Comparison of ENCODE assay signal across 7 cellular contexts in the genomic region with DNA sequence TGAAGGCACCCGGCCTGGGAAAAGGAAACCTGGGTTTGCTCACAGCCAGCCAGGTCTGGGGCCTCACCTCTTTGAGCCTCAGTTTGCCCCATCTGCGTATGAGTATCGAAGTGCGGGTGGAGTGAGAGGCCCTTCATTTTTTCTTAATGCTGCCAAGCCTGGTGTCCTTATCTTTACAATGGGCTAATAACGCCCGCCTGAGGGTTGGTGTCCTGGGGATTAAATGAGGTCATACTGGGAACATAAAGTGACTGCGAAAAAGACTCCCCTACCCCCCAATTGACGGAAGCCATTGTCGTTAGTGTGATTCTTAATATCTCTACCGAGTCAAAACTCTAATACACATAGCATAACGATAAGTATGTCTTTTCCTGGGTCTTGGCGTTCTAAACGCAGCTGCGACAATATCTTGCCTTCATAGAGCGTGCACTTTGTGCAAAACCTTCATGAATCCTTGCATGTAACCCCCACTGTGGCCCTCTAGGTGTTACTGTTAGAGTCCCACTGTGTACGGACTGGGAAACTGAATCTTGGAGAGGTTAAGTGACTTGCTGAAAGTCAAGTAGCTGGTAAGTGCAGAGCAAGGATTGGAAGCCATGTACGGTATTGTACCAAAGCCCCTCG. TPM values are rescaled to one million over a fixed set of nuclear protein-coding genes. Genes with fewer than 3 reads are reported as not detected.
DNase-seq lines count a peak whose midpoint lies in the region; ATAC-seq, FAIRE-seq and TF ChIP-seq lines count a peak whose summit lies in the region.

No MANE protein-coding gene starts in this region.

- H3K36me3 ChIP-seq in IMR-90 (ENCODE audit: control insufficient read depth, insufficient read depth, low read length): no peaks in the 10 kb centered on the region
- H3K36me3 ChIP-seq in kidney (ENCODE audit: control insufficient read depth in 1 of 2, insufficient read depth in 2 of 2, low read length in 2 of 2): no peaks in the 10 kb centered on the region
- H3K36me3 ChIP-seq in stomach: no peaks in the 10 kb centered on the region

- dilution Hi-C loops in IMR-90 (cut with HindIII; ENCODE audit: low sequenced_read_pairs, unreplicated experiment): no loop called here

- H3K14ac ChIP-seq in IMR-90 (replicated peaks; ENCODE audit: low read depth, low read length): no peak overlapping the region; the same call in 1 of the 2 replicates

- peak overlapping the region; percentile 34 for H2AK9ac ChIP-seq in IMR-90 (replicated peaks; ENCODE audit: low read depth, low read length, poor library complexity)

- WGBS in IMR-90 (ENCODE audit: extremely low coverage in 2 of 2, insufficient read length in 1 of 2), 2 experiments: 62% methylated on average over 7 of the region's 18 CpGs; no CpG with 5 or more reads in 1 of the 2 experiments
- 59 to 67% (median 64%) methylated on average over 17 to 18 of the region's 18 CpGs for WGBS in stomach, 5 donors

- no peak overlapping the region for H2BK5ac ChIP-seq in IMR-90 (ENCODE audit: low read depth, low read length, poor library complexity, severe bottlenecking)

- no peak for TF ChIP-seq EP300 in stomach (IDR thresholded peaks at IDR 0.05)

- no peak for ATAC-seq in IMR-90 (ENCODE audit: low read depth)

- H3K36me3 Mint-ChIP-seq in brain: peaks cover 7% of the 10 kb centered on the region

- H3K27ac Mint-ChIP-seq in brain: peak overlapping the region in 4 of 5 experiments; percentile 17 to 78 (median 72)

- BruUV-seq in IMR-90 (replicated peaks; lab: Mats Ljungman, UMichigan): no TSS peak

- H3K9ac ChIP-seq in IMR-90 (ENCODE audit: low read depth, low read length) (peak overlapping the region; percentile 63; the same call in 1 of the 2 replicates), kidney (ENCODE audit: low read length in 2 of 2) (peak overlapping the region in 1 of 2 donors; percentile 66)

- H2AK5ac ChIP-seq in IMR-90 (ENCODE audit: low read depth, low read length): no peak overlapping the region

- peak overlapping the region; percentile 54 for H3K4me2 ChIP-seq in IMR-90 (ENCODE audit: low read depth, low read length)

- H3K9me3 ChIP-seq in IMR-90 (ENCODE audit: control insufficient read depth, insufficient read depth, low read length) (no peaks in the 10 kb centered on the region), kidney (ENCODE audit: control insufficient read depth in 1 of 2, low read length in 2 of 2) (peaks cover 0 to 7% of the 10 kb centered on the region in 2 donors), stomach (no peaks in the 10 kb centered on the region)

- no peak for TF ChIP-seq POLR2A in IMR-90 (IDR thresholded peaks at IDR 0.05; ENCODE audit: low read depth, low read length)
- TF ChIP-seq POLR2A in stomach (IDR thresholded peaks at IDR 0.05): no peak

- no peak overlapping the region for H4K91ac ChIP-seq in IMR-90 (ENCODE audit: insufficient read depth, low read depth, low read length)

- H4K8ac ChIP-seq in IMR-90 (ENCODE audit: low read depth in 2 of 2, low read length in 2 of 2): peak overlapping the region in 1 of 2 experiments; percentile 13; a peak in 1 of 4 replicates

- CTCF ChIA-PET in IMR-90 (lab: Yijun Ruan, JAX): no interaction called here

- no peak overlapping the region; the same call in 1 of the 2 replicates for H3K23ac ChIP-seq in IMR-90 (ENCODE audit: low read depth, low read length)

- peak overlapping the region; percentile 33; the same call in 1 of the 2 replicates for H3K4ac ChIP-seq in IMR-90 (ENCODE audit: low read depth, low read length)

- peaks cover 6% of the 10 kb centered on the region for H3K27me3 Mint-ChIP-seq in brain

- H3K4me3 ChIP-seq in IMR-90 (ENCODE audit: insufficient read depth, low read depth, low read length) (peak overlapping the region; percentile 57), kidney (ENCODE audit: low read length in 2 of 2) (peak overlapping the region; percentile 37 to 63), stomach (peak overlapping the region; percentile 61 to 84 (median 66))

- H3K79me1 ChIP-seq in IMR-90 (ENCODE audit: low read depth in 1 of 2, low read length in 2 of 2): peaks cover 22 to 32% of the 10 kb centered on the region in 2 experiments

- no peak for FAIRE-seq in kidney (lab: Jason Lieb, UNC)

- no peak for TF ChIP-seq RAD21 in IMR-90 (IDR thresholded peaks at IDR 0.05; ENCODE audit: low read length)

- DNase-seq in IMR-90 (no peak), kidney (no peak), stomach (no peak), NCI-H1105 treated with DMSO at 0.1 percent for 48 hours (lab: John Stamatoyannopoulos, UW) (no peak), OCI-M2 (lab: John Stamatoyannopoulos, UW; ENCODE audit: unreplicated experiment) (no peak)
- DNase-seq in stimulated activated naive CD4-positive, alpha-beta T cell (lab: John Stamatoyannopoulos, UW): no peak

- H3K4me3 Mint-ChIP-seq in brain: peak overlapping the region; percentile 78 to 87 (median 81)

- intact Hi-C loops in IMR-90 (cut with micrococcal nuclease): loop anchor here (2.0 to 5.0 kb wide), 2 partner anchors 273 to 348 kb away; no protein-coding TSS in a partner anchor
- intact Hi-C loops in kidney (cut with DNase I): no loop called here
- intact Hi-C loops in stomach (cut with DNase I; ENCODE audit: low total_unique reads): no loop called here

- peak overlapping the region; percentile 32; the same call in 1 of the 2 replicates for H2BK120ac ChIP-seq in IMR-90 (ENCODE audit: low read depth, low read length)

- H4K5ac ChIP-seq in IMR-90 (ENCODE audit: low read depth, low read length): no peak overlapping the region

- peaks cover 1 to 18% (median 10%) of the 10 kb centered on the region in 5 experiments for H3K9me3 Mint-ChIP-seq in brain

- H2BK20ac ChIP-seq in IMR-90 (ENCODE audit: low read depth, low read length): no peak overlapping the region

- H3K27me3 ChIP-seq in IMR-90 (ENCODE audit: control insufficient read depth, insufficient read depth, low read length) (peaks cover 17% of the 10 kb centered on the region), stomach (no peaks in the 10 kb centered on the region)

- H2AFZ ChIP-seq in IMR-90 (replicated peaks; ENCODE audit: low read length, poor library complexity): peak overlapping the region; percentile 86

- TF ChIP-seq CTCF in IMR-90 (conservative IDR thresholded peaks at IDR 0.05; ENCODE audit: low read depth, low read length): no peak
- TF ChIP-seq CTCF in brain (conservative IDR thresholded peaks at IDR 0.05): no peak
- TF ChIP-seq CTCF in kidney (IDR thresholded peaks at IDR 0.05; ENCODE audit: borderline replicate concordance, extremely low read depth, insufficient read depth): no peak
- no peak for TF ChIP-seq CTCF in stomach (IDR thresholded peaks at IDR 0.05)

- peaks cover 27% of the 10 kb centered on the region for H4K20me1 ChIP-seq in IMR-90 (ENCODE audit: insufficient read depth, low read length)

- peak overlapping the region; percentile 23; the same call in 1 of the 2 replicates for H3K56ac ChIP-seq in IMR-90 (ENCODE audit: extremely low read depth, insufficient read depth, low read length)

- in situ Hi-C loops in IMR-90 (cut with MboI; ENCODE audit: low sequenced_read_pairs): loop anchor here (25.0 kb wide), 1 partner anchor 268 kb away; no protein-coding TSS in a partner anchor

- H3K27ac ChIP-seq in IMR-90 (ENCODE audit: insufficient read depth, low read length) (no peak overlapping the region), kidney (ENCODE audit: low read depth in 2 of 2, low read length in 2 of 2) (peak overlapping the region; percentile 23 to 60), stomach (peak overlapping the region; percentile 76 to 90 (median 84))

- H3K4me1 Mint-ChIP-seq in brain: peaks cover 38% of the 10 kb centered on the region

- H3K18ac ChIP-seq in IMR-90 (ENCODE audit: low read depth, low read length): no peak overlapping the region

- H3K9me1 ChIP-seq in IMR-90 (ENCODE audit: insufficient read depth, low read length): peaks cover 6% of the 10 kb centered on the region; the same call in 1 of the 2 replicates

- peaks cover 10% of the 10 kb centered on the region for H3K4me1 ChIP-seq in IMR-90 (ENCODE audit: control insufficient read depth, insufficient read depth, low read length)
- H3K4me1 ChIP-seq in kidney (ENCODE audit: control insufficient read depth in 1 of 2, insufficient read depth in 1 of 2, low read depth in 1 of 2, low read length in 2 of 2): peaks cover 8 to 11% of the 10 kb centered on the region in 2 donors
- H3K4me1 ChIP-seq in stomach: peaks cover 11 to 35% (median 30%) of the 10 kb centered on the region in 4 donors

- POLR2A ChIA-PET in IMR-90 (lab: Charles Lee; ENCODE audit: unreplicated experiment): no interaction called here

- no peak overlapping the region for H2BK15ac ChIP-seq in IMR-90 (ENCODE audit: low read depth, low read length)

TF ChIP-seq in IMR-90, 13 proteins besides CTCF, POLR2A, EP300 and RAD21:
- TF ChIP-seq MAZ (IDR thresholded peaks at IDR 0.05; ENCODE audit: borderline replicate concordance, low read depth, low read length) (no peak), RCOR1 (IDR thresholded peaks at IDR 0.05; ENCODE audit: insufficient replicate concordance, low read length) (no peak), FOS (IDR thresholded peaks at IDR 0.05; ENCODE audit: low read depth, low read length) (no peak), BHLHE40 (IDR thresholded peaks at IDR 0.05; ENCODE audit: low read depth, low read length) (no peak), CEBPB (IDR thresholded peaks at IDR 0.05; ENCODE audit: low read depth, low read length) (no peak), SMC3 (IDR thresholded peaks at IDR 0.05; ENCODE audit: low read depth, low read length) (no peak), RFX5 (IDR thresholded peaks at IDR 0.05; ENCODE audit: low read depth, low read length) (no peak), MXI1 (IDR thresholded peaks at IDR 0.05; ENCODE audit: borderline replicate concordance, low read depth, low read length) (no peak)
- TF ChIP-seq, protein P1, sequence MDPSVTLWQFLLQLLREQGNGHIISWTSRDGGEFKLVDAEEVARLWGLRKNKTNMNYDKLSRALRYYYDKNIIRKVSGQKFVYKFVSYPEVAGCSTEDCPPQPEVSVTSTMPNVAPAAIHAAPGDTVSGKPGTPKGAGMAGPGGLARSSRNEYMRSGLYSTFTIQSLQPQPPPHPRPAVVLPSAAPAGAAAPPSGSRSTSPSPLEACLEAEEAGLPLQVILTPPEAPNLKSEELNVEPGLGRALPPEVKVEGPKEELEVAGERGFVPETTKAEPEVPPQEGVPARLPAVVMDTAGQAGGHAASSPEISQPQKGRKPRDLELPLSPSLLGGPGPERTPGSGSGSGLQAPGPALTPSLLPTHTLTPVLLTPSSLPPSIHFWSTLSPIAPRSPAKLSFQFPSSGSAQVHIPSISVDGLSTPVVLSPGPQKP (IDR thresholded peaks at IDR 0.05; ENCODE audit: borderline replicate concordance, low read depth, low read length): no peak

RNA-seq across cellular contexts. Expression of a gene that starts 11.4 kb away (rescaled TPM):
- total RNA-seq in IMR-90 (2012; rRNA removed) (11.7 and 15.1 TPM in 2 replicates), kidney (57.8 TPM), stomach (10 to 100 TPM; 45.1 to 84.9 (median 68.8) TPM)
- polyA plus RNA-seq in IMR-90 (2012; rRNA removed) (5.1 and 6.3 TPM in 2 replicates), brain (ENCODE audit: insufficient read depth, low read depth, low replicate concordance) (87.4 TPM), kidney (ENCODE audit: insufficient read depth, low read depth, low replicate concordance) (32.3 TPM), stomach (10 to 100 TPM; 10.2 to 15.1 (median 12.4) TPM)
- polyA plus RNA-seq in IMR-90 (2012; cell fraction: cytosol; rRNA removed): 3.2 and 4.4 TPM in 2 replicates
- polyA plus RNA-seq in IMR-90 (2012; cell fraction: nucleus; rRNA removed; ENCODE audit: low replicate concordance): 9.7 and 18.9 TPM in 2 replicates
